Comparison of ENCODE assay signal across 8 cellular contexts in the genomic region with DNA sequence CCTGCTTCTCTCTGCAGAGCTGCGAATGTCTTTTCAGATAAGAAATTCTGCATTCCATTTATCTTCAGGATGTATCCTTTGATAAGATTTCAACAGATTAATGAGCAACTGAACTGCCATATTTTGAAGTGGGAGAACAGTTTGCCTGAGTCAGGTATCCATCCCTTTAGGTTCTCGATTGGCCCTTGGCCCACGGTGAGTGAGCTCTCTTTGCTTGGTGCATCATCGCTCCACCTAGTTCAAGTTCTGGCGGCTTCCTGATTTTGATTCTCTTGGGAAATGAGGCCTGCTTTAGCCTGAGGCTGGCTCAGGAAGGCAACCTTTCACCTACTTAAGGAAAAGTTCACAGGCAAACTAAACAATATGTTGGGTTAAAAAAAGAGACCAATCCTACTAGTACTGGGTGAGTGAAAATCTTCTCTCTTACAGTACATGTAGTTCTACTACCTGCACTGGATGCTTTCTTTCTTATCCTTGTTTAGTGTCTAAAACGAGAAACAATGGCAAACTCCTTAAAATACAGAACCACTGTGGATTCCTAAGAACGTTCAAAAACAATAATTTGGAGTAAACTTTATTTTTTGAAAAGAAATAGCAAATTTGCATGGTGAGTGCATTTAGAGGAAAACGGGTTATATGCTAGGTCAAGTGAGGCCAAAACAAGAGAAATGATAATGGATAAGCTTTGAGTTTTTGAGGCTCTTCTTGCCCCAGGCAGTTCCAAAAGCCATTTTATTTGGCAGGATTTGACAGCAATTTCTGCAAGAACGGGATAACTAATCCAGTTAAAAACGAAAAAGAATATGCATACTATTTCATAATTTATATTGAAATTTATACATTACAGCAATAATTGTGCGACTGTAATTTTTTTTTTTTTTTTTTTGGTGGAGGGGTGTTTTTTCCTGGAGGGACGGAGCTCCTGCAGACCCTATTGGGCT. TPM values are rescaled to one million over a fixed set of nuclear protein-coding genes. Genes with fewer than 3 reads are reported as not detected.
A peak's percentile ranks its signal among the peaks of the same experiment; 100 is the strongest.
DNase-seq lines count a peak whose midpoint lies in the region; ATAC-seq and TF ChIP-seq lines count a peak whose summit lies in the region.

No MANE protein-coding gene starts in this region.

- intact Hi-C loops in CD14-positive monocyte (cut with micrococcal nuclease): loop anchor here in 1 of 2 donors (5.0 to 10.0 kb wide), 3 partner anchors 42 to 153 kb away; no protein-coding TSS in a partner anchor
- intact Hi-C loops in natural killer cell (cut with micrococcal nuclease): loop anchor here (2.0 kb wide), 1 partner anchor 901 kb away; no protein-coding TSS in a partner anchor

- H3K4me1 Mint-ChIP-seq in CD14-positive monocyte (peaks cover 7% of the 10 kb centered on the region), T-helper 17 cell (peaks cover 11% of the 10 kb centered on the region), natural killer cell (no peaks in the 10 kb centered on the region)

- no peaks in the 10 kb centered on the region for H3K9me3 Mint-ChIP-seq in CD14-positive monocyte
- no peaks in the 10 kb centered on the region for H3K9me3 Mint-ChIP-seq in natural killer cell

- DNase-seq in CD14-positive monocyte (ENCODE audit: low spot score): peak; percentile 49
- DNase-seq in HFF-Myc (ENCODE audit: extremely low read depth, low read depth): no peak
- DNase-seq in T-helper 17 cell: no peak
- DNase-seq in fibroblast of mammary gland (ENCODE audit: low read depth): peak; percentile 94
- no peak for DNase-seq in natural killer cell
- no peak for DNase-seq in stimulated activated CD8-positive, alpha-beta memory T cell treated with anti-CD3 and anti-CD28 coated beads, Interleukin-4, amount 100 ng/mL, for 48 hours

- TF ChIP-seq CTCF in CD14-positive monocyte (IDR thresholded peaks at IDR 0.05) (no peak), HFF-Myc (IDR thresholded peaks at IDR 0.05; ENCODE audit: low read depth, low read length, missing control alignments) (no peak), fibroblast of mammary gland (conservative IDR thresholded peaks at IDR 0.05; ENCODE audit: control insufficient read depth, insufficient read depth, low read depth, low read length) (no peak), natural killer cell (IDR thresholded peaks at IDR 0.05) (no peak)

- peak overlapping the region; percentile 19 to 81 (median 58) for H3K27ac Mint-ChIP-seq in CD14-positive monocyte
- no peak overlapping the region for H3K27ac Mint-ChIP-seq in T-helper 17 cell
- H3K27ac Mint-ChIP-seq in natural killer cell: peak overlapping the region in 1 of 2 donors; percentile 72

- H3K4me3 ChIP-seq in HFF-Myc (replicated peaks; ENCODE audit: low read depth, low read length) (peak overlapping the region; percentile 89), fibroblast of mammary gland (ENCODE audit: control insufficient read depth, low read depth, low read length) (peak overlapping the region; percentile 39)

- H3K36me3 Mint-ChIP-seq in CD14-positive monocyte (peaks cover 0 to 3% of the 10 kb centered on the region in 2 donors), T-helper 17 cell (ENCODE audit: low read depth) (no peaks in the 10 kb centered on the region), natural killer cell (no peaks in the 10 kb centered on the region)

- ATAC-seq in T-helper 17 cell (no peak), natural killer cell (no peak), HG03039 (IDR thresholded peaks at IDR 0.05; ENCODE audit: unreplicated experiment) (no peak), GM21528 (IDR thresholded peaks at IDR 0.05; ENCODE audit: low FRiP score, unreplicated experiment) (no peak)

- peaks cover 0 to 3% (median 0%) of the 10 kb centered on the region in 3 donors for H3K27me3 Mint-ChIP-seq in CD14-positive monocyte (ENCODE audit: low read depth in 3 of 3)
- peaks cover 8% of the 10 kb centered on the region for H3K27me3 Mint-ChIP-seq in T-helper 17 cell
- peaks cover 3 to 8% of the 10 kb centered on the region in 2 donors for H3K27me3 Mint-ChIP-seq in natural killer cell (ENCODE audit: low read depth in 2 of 2)

- peak overlapping the region in 1 of 2 donors; percentile 64 for H3K4me3 Mint-ChIP-seq in CD14-positive monocyte
- H3K4me3 Mint-ChIP-seq in T-helper 17 cell: peak overlapping the region; percentile 88
- H3K4me3 Mint-ChIP-seq in natural killer cell: peak overlapping the region; percentile 85

- no peaks in the 10 kb centered on the region for H3K9me3 ChIP-seq in T-helper 17 cell (ENCODE audit: control insufficient read depth, low read length, poor library complexity, severe bottlenecking)

RNA-seq across cellular contexts. Expression of gene ACSL3, which starts 0.8 kb away (rescaled TPM):
- polyA plus RNA-seq in CD14-positive monocyte: 10 to 100 TPM; 19.9 to 24.4 TPM
- 10 to 100 TPM; 56.2 to 65.7 TPM for total RNA-seq in T-helper 17 cell
- 10 to 100 TPM; 55.4 to 86.6 (median 66.7) TPM for total RNA-seq in natural killer cell

Comparison
In these comparisons a context has a peak if more than half of its experiments do, and no peak if none do; other contexts are left out.
1. DNase-seq: peak in CD14-positive monocyte (single experiment) and fibroblast of mammary gland (single experiment); none in HFF-Myc (single experiment), T-helper 17 cell (0 of 3), natural killer cell (single experiment) and stimulated activated CD8-positive, alpha-beta memory T cell treated with anti-CD3 and anti-CD28 coated beads, Interleukin-4, amount 100 ng/mL, for 48 hours (single experiment).